Comparison of ENCODE assay signal across 23 cellular contexts in genomic region chr1:215667796-215668195, GRCh38.
"Had no signal": no experiment of that assay in that cellular context is flagged by ENCODE, and none has a peak within 500 bp of the region (broad histone marks: within the 10 kb centered on the region; RNA-seq: fewer than 3 reads in every experiment).

No MANE protein-coding gene starts in this region.

- H3K27me3 ChIP-seq: heart left ventricle, hepatocyte, neutrophil, pancreas, right lobe of liver, stomach, testis, tibial artery, upper lobe of left lung had no signal

- H3K4me3 ChIP-seq: heart left ventricle, hepatocyte, lung, pancreas, right lobe of liver, stomach, testis, tibial artery, upper lobe of left lung had no signal

- ATAC-seq: effector memory CD8-positive, alpha-beta T cell; heart left ventricle; left lobe of liver; natural killer cell treated with Interleukin-12 subunit alpha and Interleukin-12 subunit beta and Interleukin-15 and Interleukin-18, amount 100 ng/mL, for 72 hours; pancreas; right lobe of liver had no signal

- H3K4me2 ChIP-seq: hepatocyte had no signal

- H3K27ac ChIP-seq: heart left ventricle, hepatocyte, neutrophil, pancreas, right lobe of liver, stomach, testis, tibial artery, upper lobe of left lung had no signal

- DNase-seq: cerebellar nuclear complex; cortex of kidney; effector memory CD8-positive, alpha-beta T cell; erythroblast; heart left ventricle; islet precursor cell; pancreas; right lobe of liver; small intestine; stimulated activated CD4-positive, alpha-beta T cell treated with anti-CD3 and anti-CD28 coated beads, Interleukin-12 subunit alpha, Interleukin-12 subunit beta, amount 100 ng/mL, for 4 hours; stimulated activated CD4-positive, alpha-beta T cell treated with anti-CD3 and anti-CD28 coated beads, Interleukin-1b, Interleukin-23, amount 100 ng/mL, for 48 hours; stimulated activated CD4-positive, alpha-beta T cell treated with anti-CD3 and anti-CD28 coated beads, Interleukin-4, amount 100 ng/mL, for 1 hour; stimulated activated CD8-positive, alpha-beta memory T cell treated with anti-CD3 and anti-CD28 coated beads, Interleukin-4, amount 100 ng/mL, for 48 hours; stimulated activated naive CD4-positive, alpha-beta T cell; stomach; testis; tibial artery; upper lobe of left lung had no signal

- H2AFZ ChIP-seq: hepatocyte had no signal

- H3K9me3 ChIP-seq: heart left ventricle, neutrophil, pancreas, right lobe of liver, stomach, testis, tibial artery, upper lobe of left lung had no signal

- H3K36me3 ChIP-seq: heart left ventricle, neutrophil, pancreas, right lobe of liver, stomach, tibial artery, upper lobe of left lung had no signal

- H3K4me1 ChIP-seq: heart left ventricle, pancreas, right lobe of liver, stomach, testis, upper lobe of left lung had no signal
